1 cellular context compared by ENCODE assay signal in the genomic region with DNA sequence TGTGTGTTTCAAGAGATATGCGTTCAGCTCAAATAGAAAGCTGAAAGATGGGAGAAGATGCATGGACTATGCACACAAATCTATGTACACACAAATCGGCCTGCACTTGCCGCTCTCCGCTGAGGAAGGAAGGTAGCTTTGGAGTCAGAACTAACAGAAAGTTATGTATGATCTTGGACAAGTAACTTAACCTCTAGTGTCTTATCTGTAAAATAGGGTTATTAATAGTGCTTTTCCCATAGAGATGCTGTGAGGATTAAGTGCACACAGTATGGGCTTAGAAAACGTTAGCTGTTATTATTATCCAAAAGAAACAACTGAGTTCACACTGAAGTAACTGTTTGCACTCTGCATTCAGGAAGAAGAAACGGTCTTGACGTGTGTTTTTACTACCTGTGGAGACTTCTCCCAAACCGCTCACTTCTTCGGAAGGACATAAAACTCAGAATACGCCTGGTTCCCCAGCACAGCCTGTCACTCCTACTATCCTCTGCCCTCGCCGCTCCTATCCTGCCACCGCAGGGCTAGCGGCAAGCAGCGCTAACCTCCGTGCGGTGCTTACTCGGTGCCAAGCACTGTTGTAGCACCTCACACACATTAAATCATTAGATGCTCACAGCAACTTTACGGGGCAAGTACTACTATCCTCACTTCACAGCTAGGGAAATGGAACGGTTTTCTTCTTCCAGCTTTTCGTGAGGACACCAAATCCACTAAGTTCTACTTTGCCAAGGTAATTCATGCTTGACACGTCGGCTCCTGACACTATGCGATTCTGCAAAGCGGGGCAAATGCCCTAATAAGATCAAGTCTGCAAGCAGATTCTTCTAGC.
TF ChIP-seq lines count a peak whose summit lies in the region.

No MANE protein-coding gene starts in this region.

TF ChIP-seq in H1, 55 proteins besides CTCF, POLR2A, EP300 and RAD21:
- TF ChIP-seq JUN (IDR thresholded peaks at IDR 0.05; ENCODE audit: low read depth, low read length) = no peak
- no peak for TF ChIP-seq GTF2F1 (IDR thresholded peaks at IDR 0.05; ENCODE audit: borderline replicate concordance, low read depth, low read length)
- no peak for TF ChIP-seq RBBP5 (IDR thresholded peaks at IDR 0.05; ENCODE audit: borderline replicate concordance, low read depth, low read length)
- TF ChIP-seq TCF12 (IDR thresholded peaks at IDR 0.05; ENCODE audit: low read depth, low read length) = no peak
- no peak for TF ChIP-seq GABPA (IDR thresholded peaks at IDR 0.05; ENCODE audit: borderline replicate concordance, insufficient read depth, low read length)
- TF ChIP-seq EZH2 (IDR thresholded peaks at IDR 0.05; ENCODE audit: low read depth, low read length, severe bottlenecking) = peak; percentile 78
- TF ChIP-seq BRCA1 (IDR thresholded peaks at IDR 0.05; ENCODE audit: low read depth, low read length) = no peak
